1 cellular context compared by ENCODE assay signal in genomic region chr3:15542641-15543040, GRCh38.
TF ChIP-seq lines count a peak whose summit lies in the region.

No MANE protein-coding gene starts in this region.

TF ChIP-seq in endothelial cell of umbilical vein, 7 proteins besides CTCF, POLR2A, EP300 and RAD21:
- TF ChIP-seq GATA2 (IDR thresholded peaks at IDR 0.05; ENCODE audit: insufficient read depth, insufficient read length, low read depth, low read length): no peak
- no peak for TF ChIP-seq EZH2 (IDR thresholded peaks at IDR 0.05; ENCODE audit: borderline replicate concordance, low read depth, low read length, severe bottlenecking)
- no peak for TF ChIP-seq FOS (IDR thresholded peaks at IDR 0.05; ENCODE audit: borderline replicate concordance, insufficient read depth, low read length)
- TF ChIP-seq POLR2AphosphoS5 (IDR thresholded peaks at IDR 0.05; ENCODE audit: insufficient read depth, low read depth, low read length): no peak
- TF ChIP-seq MYC (IDR thresholded peaks at IDR 0.05; ENCODE audit: low read depth, low read length): no peak
- TF ChIP-seq JUN (IDR thresholded peaks at IDR 0.05; ENCODE audit: borderline replicate concordance, insufficient read depth, insufficient read length, low read depth): no peak
- TF ChIP-seq, protein P1, sequence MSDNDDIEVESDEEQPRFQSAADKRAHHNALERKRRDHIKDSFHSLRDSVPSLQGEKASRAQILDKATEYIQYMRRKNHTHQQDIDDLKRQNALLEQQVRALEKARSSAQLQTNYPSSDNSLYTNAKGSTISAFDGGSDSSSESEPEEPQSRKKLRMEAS (IDR thresholded peaks at IDR 0.05; ENCODE audit: insufficient read depth, insufficient read length): no peak
